Comparison of ENCODE assay signal across 11 cellular contexts in genomic region chr2:197088694-197089093, GRCh38.
DNase-seq lines count a peak whose midpoint lies in the region; ATAC-seq, FAIRE-seq and TF ChIP-seq lines count a peak whose summit lies in the region.
"Had no signal": no experiment of that assay in that cellular context is flagged by ENCODE, and none has a peak within 500 bp of the region (broad histone marks: within the 10 kb centered on the region; RNA-seq: fewer than 3 reads in every experiment).

No MANE protein-coding gene starts in this region.

- no peak overlapping the region for H3K4me3 ChIP-seq in astrocyte (ENCODE audit: insufficient read depth, low read depth, low read length)

- H3K4me1 ChIP-seq in astrocyte (ENCODE audit: insufficient read depth, low read length) = no peaks in the 10 kb centered on the region

- FAIRE-seq in astrocyte (lab: Jason Lieb, UNC) = peak; percentile 20

- peak overlapping the region; percentile 51 for H3K27ac Mint-ChIP-seq in stimulated activated naive CD8-positive, alpha-beta T cell treated with anti-CD3 and anti-CD28 coated beads, Interleukin-15, Interleukin-2, amounts not matched to agents 100 ng/mL and 50 ng/mL, for 24 hours
- H3K27ac Mint-ChIP-seq in stimulated activated naive CD8-positive, alpha-beta T cell treated with anti-CD3 and anti-CD28 coated beads, Interleukin-15, amount 100 ng/mL, for 72 hours = peak overlapping the region in 1 of 2 donors; percentile 11
- H3K27ac Mint-ChIP-seq in astrocyte (ENCODE audit: unreplicated experiment) = peak overlapping the region; percentile 45
- H3K27ac Mint-ChIP-seq in memory B cell = peak overlapping the region; percentile 97
- H3K27ac Mint-ChIP-seq in endothelial cell (ENCODE audit: unreplicated experiment) = no peak overlapping the region
- H3K27ac Mint-ChIP-seq: activated naive CD8-positive, alpha-beta T cell treated with anti-CD3 and anti-CD28 coated beads, Interleukin-2, amount 50 U/mL, for 24 hours had no signal

- TF ChIP-seq POLR2A in erythroblast (IDR thresholded peaks at IDR 0.05; ENCODE audit: low read length) = no peak

- H3K79me2 ChIP-seq in astrocyte (ENCODE audit: insufficient read depth, low read length) = no peaks in the 10 kb centered on the region

- H3K36me3 ChIP-seq in astrocyte (ENCODE audit: insufficient read depth, low read length) = no peaks in the 10 kb centered on the region
- H3K36me3 ChIP-seq: WERI-Rb-1 had no signal

- H3K27me3 ChIP-seq in astrocyte (ENCODE audit: insufficient read depth, low read length) = no peaks in the 10 kb centered on the region

- H3K4me2 ChIP-seq in astrocyte (ENCODE audit: low read length) = peak overlapping the region; percentile 8

- H3K36me3 Mint-ChIP-seq in stimulated activated naive CD8-positive, alpha-beta T cell treated with anti-CD3 and anti-CD28 coated beads, Interleukin-15, Interleukin-2, amounts not matched to agents 100 ng/mL and 50 ng/mL, for 24 hours (ENCODE audit: low read depth) = peaks cover 58% of the 10 kb centered on the region
- H3K36me3 Mint-ChIP-seq in astrocyte (ENCODE audit: low read depth, unreplicated experiment) (no peaks in the 10 kb centered on the region), memory B cell (peaks cover 42% of the 10 kb centered on the region), endothelial cell (ENCODE audit: low read depth, unreplicated experiment) (no peaks in the 10 kb centered on the region)

- no peak overlapping the region for H3K27ac ChIP-seq in astrocyte (ENCODE audit: low read depth, low read length)
- H3K27ac ChIP-seq: epithelial cell of prostate, WERI-Rb-1 had no signal

- H4K20me1 ChIP-seq in astrocyte (ENCODE audit: insufficient read depth, low read length) = no peaks in the 10 kb centered on the region

- H3K9ac ChIP-seq in astrocyte (ENCODE audit: low read length) = no peak overlapping the region

- H3K9me3 Mint-ChIP-seq in stimulated activated naive CD8-positive, alpha-beta T cell treated with anti-CD3 and anti-CD28 coated beads, Interleukin-15, Interleukin-2, amounts not matched to agents 100 ng/mL and 50 ng/mL, for 24 hours = no peaks in the 10 kb centered on the region
- H3K9me3 Mint-ChIP-seq in stimulated activated naive CD8-positive, alpha-beta T cell treated with anti-CD3 and anti-CD28 coated beads, Interleukin-15, amount 100 ng/mL, for 72 hours = no peaks in the 10 kb centered on the region
- H3K9me3 Mint-ChIP-seq in astrocyte (ENCODE audit: unreplicated experiment) (no peaks in the 10 kb centered on the region), memory B cell (no peaks in the 10 kb centered on the region), endothelial cell (ENCODE audit: unreplicated experiment) (no peaks in the 10 kb centered on the region)
- H3K9me3 Mint-ChIP-seq: activated naive CD8-positive, alpha-beta T cell treated with anti-CD3 and anti-CD28 coated beads, Interleukin-2, amount 50 U/mL, for 24 hours had no signal

- DNase-seq in stimulated activated naive CD8-positive, alpha-beta T cell treated with anti-CD3 and anti-CD28 coated beads, Interleukin-15, amount 100 ng/mL, for 72 hours = no peak
- DNase-seq in astrocyte (ENCODE audit: low read depth) (peak; percentile 86), memory B cell (ENCODE audit: low spot score in 2 of 2) (no peak), erythroblast (lab: John Stamatoyannopoulos, UW) (no peak), endothelial cell (ENCODE audit: low spot score) (no peak)
- DNase-seq: activated naive CD8-positive, alpha-beta T cell treated with anti-CD3 and anti-CD28 coated beads, Interleukin-2, amount 50 U/mL, for 24 hours; WERI-Rb-1 had no signal

- H3K4me3 Mint-ChIP-seq in stimulated activated naive CD8-positive, alpha-beta T cell treated with anti-CD3 and anti-CD28 coated beads, Interleukin-15, Interleukin-2, amounts not matched to agents 100 ng/mL and 50 ng/mL, for 24 hours = no peak overlapping the region
- no peak overlapping the region for H3K4me3 Mint-ChIP-seq in stimulated activated naive CD8-positive, alpha-beta T cell treated with anti-CD3 and anti-CD28 coated beads, Interleukin-15, amount 100 ng/mL, for 72 hours
- H3K4me3 Mint-ChIP-seq in astrocyte (ENCODE audit: unreplicated experiment) (no peak overlapping the region), memory B cell (no peak overlapping the region), endothelial cell (ENCODE audit: unreplicated experiment) (no peak overlapping the region)
- H3K4me3 Mint-ChIP-seq: activated naive CD8-positive, alpha-beta T cell treated with anti-CD3 and anti-CD28 coated beads, Interleukin-2, amount 50 U/mL, for 24 hours had no signal

- no peaks in the 10 kb centered on the region for H3K27me3 Mint-ChIP-seq in stimulated activated naive CD8-positive, alpha-beta T cell treated with anti-CD3 and anti-CD28 coated beads, Interleukin-15, Interleukin-2, amounts not matched to agents 100 ng/mL and 50 ng/mL, for 24 hours
- H3K27me3 Mint-ChIP-seq in stimulated activated naive CD8-positive, alpha-beta T cell treated with anti-CD3 and anti-CD28 coated beads, Interleukin-15, amount 100 ng/mL, for 72 hours = no peaks in the 10 kb centered on the region
- H3K27me3 Mint-ChIP-seq in astrocyte (ENCODE audit: low read depth, unreplicated experiment) (no peaks in the 10 kb centered on the region), memory B cell (no peaks in the 10 kb centered on the region), endothelial cell (ENCODE audit: unreplicated experiment) (no peaks in the 10 kb centered on the region)
- H3K27me3 Mint-ChIP-seq: activated naive CD8-positive, alpha-beta T cell treated with anti-CD3 and anti-CD28 coated beads, Interleukin-2, amount 50 U/mL, for 24 hours had no signal

- H3K9me3 ChIP-seq in astrocyte (ENCODE audit: insufficient read depth, low read depth, low read length) = no peaks in the 10 kb centered on the region

- H2AFZ ChIP-seq in astrocyte (ENCODE audit: low read depth, low read length) = no peak overlapping the region

- ATAC-seq in stimulated activated naive CD8-positive, alpha-beta T cell treated with anti-CD3 and anti-CD28 coated beads, Interleukin-15, amount 100 ng/mL, for 72 hours = no peak
- ATAC-seq in memory B cell (ENCODE audit: low read depth) (no peak), GM21423 (IDR thresholded peaks at IDR 0.05; ENCODE audit: unreplicated experiment) (no peak), GM19467 (IDR thresholded peaks at IDR 0.05; ENCODE audit: unreplicated experiment) (no peak)
- ATAC-seq: activated naive CD8-positive, alpha-beta T cell treated with anti-CD3 and anti-CD28 coated beads, Interleukin-2, amount 50 U/mL, for 24 hours had no signal

- peaks cover 16% of the 10 kb centered on the region for H3K4me1 Mint-ChIP-seq in stimulated activated naive CD8-positive, alpha-beta T cell treated with anti-CD3 and anti-CD28 coated beads, Interleukin-15, Interleukin-2, amounts not matched to agents 100 ng/mL and 50 ng/mL, for 24 hours (ENCODE audit: low read depth)
- peaks cover 16% of the 10 kb centered on the region for H3K4me1 Mint-ChIP-seq in stimulated activated naive CD8-positive, alpha-beta T cell treated with anti-CD3 and anti-CD28 coated beads, Interleukin-15, amount 100 ng/mL, for 72 hours
- H3K4me1 Mint-ChIP-seq in astrocyte (ENCODE audit: low read depth, unreplicated experiment) = peaks cover 13% of the 10 kb centered on the region
- H3K4me1 Mint-ChIP-seq in memory B cell = peaks cover 21% of the 10 kb centered on the region
- peaks cover 3% of the 10 kb centered on the region for H3K4me1 Mint-ChIP-seq in endothelial cell (ENCODE audit: unreplicated experiment)

- no peak for TF ChIP-seq CTCF in astrocyte (IDR thresholded peaks at IDR 0.05; ENCODE audit: insufficient read depth, low read depth, low read length)
- no peak for TF ChIP-seq CTCF in endothelial cell (IDR thresholded peaks at IDR 0.05; ENCODE audit: unreplicated experiment)
